ENCODE assay signal across 1 cellular context in genomic region chr12:31970199-31970598, GRCh38.
TF ChIP-seq lines count a peak whose summit lies in the region.

No MANE protein-coding gene starts in this region.

TF ChIP-seq in A549, 52 proteins besides CTCF, POLR2A, EP300 and RAD21 (continued from another document):
- no peak for TF ChIP-seq NPAS2 (CRISPR knock-in tag; IDR thresholded peaks at IDR 0.05; ENCODE audit: borderline replicate concordance)
